Comparison of ENCODE assay signal across 14 cellular contexts in genomic region chr3:44772099-44772442, GRCh38. TPM values are rescaled to one million over a fixed set of nuclear protein-coding genes. Genes with fewer than 3 reads are reported as not detected.
DNase-seq lines count a peak whose midpoint lies in the region; ATAC-seq and TF ChIP-seq lines count a peak whose summit lies in the region.
"Had no signal": no experiment of that assay in that cellular context is flagged by ENCODE, and none has a peak within 500 bp of the region (broad histone marks: within the 10 kb centered on the region; RNA-seq: fewer than 3 reads in every experiment).

No MANE protein-coding gene starts in this region.

- no peaks in the 10 kb centered on the region for H4K20me1 ChIP-seq in HCT116 (ENCODE audit: insufficient read depth)

- TF ChIP-seq RAD21 in HCT116 (IDR thresholded peaks at IDR 0.05; ENCODE audit: low read depth): no peak

- peaks cover 90% of the 10 kb centered on the region for H3K36me3 Mint-ChIP-seq in endodermal cell (ENCODE audit: low read depth)
- peaks cover 75% of the 10 kb centered on the region for H3K36me3 Mint-ChIP-seq in neural crest cell (ENCODE audit: low read depth)

- no peak overlapping the region for H2AFZ ChIP-seq in HCT116 (ENCODE audit: low read depth, low read length, poor library complexity, severe bottlenecking)

- H3K4me3 Mint-ChIP-seq in endodermal cell (no peak overlapping the region), neural crest cell (peak overlapping the region; percentile 29)
- H3K4me3 Mint-ChIP-seq: B cell; CD4-positive, alpha-beta memory T cell had no signal

- TF ChIP-seq POLR2A in HCT116 (IDR thresholded peaks at IDR 0.05; ENCODE audit: borderline replicate concordance, extremely low read depth, insufficient read depth, insufficient read length): no peak

- H3K27me3 ChIP-seq in HCT116 (ENCODE audit: insufficient read depth, low read length) (no peaks in the 10 kb centered on the region), endodermal cell (ENCODE audit: control insufficient read depth, insufficient read depth, low read length, poor library complexity, severe bottlenecking) (no peaks in the 10 kb centered on the region)

- WGBS in endodermal cell (ENCODE audit: insufficient coverage in 1 of 2, insufficient read length in 1 of 2), 2 experiments: 96 to 100% methylated on average over 1 of the region's 1 CpG

- H3K27ac Mint-ChIP-seq in endodermal cell (no peak overlapping the region), neural crest cell (ENCODE audit: unreplicated experiment) (no peak overlapping the region)
- H3K27ac Mint-ChIP-seq: B cell; CD4-positive, alpha-beta memory T cell had no signal

- H3K4me2 ChIP-seq in HCT116 (ENCODE audit: low read length): no peak overlapping the region

- no peak overlapping the region for H3K4me3 ChIP-seq in HCT116 (replicated peaks in 1 of 2; ENCODE audit: low read depth in 1 of 2, low read length in 2 of 2)
- peak overlapping the region; percentile 66 for H3K4me3 ChIP-seq in endodermal cell (ENCODE audit: low read length)
- H3K4me3 ChIP-seq: HAP-1 had no signal

- no peak for DNase-seq in HCT116 (ENCODE audit: low read depth, low spot score)
- DNase-seq in NCI-H69 (lab: John Stamatoyannopoulos, UW): peak; percentile 2
- DNase-seq in endodermal cell: no peak
- DNase-seq in neural crest cell (ENCODE audit: low read depth, low spot score): no peak
- no peak for DNase-seq in activated CD4-positive, CD25-positive, alpha-beta regulatory T cell (lab: John Stamatoyannopoulos, UW)
- no peak for DNase-seq in DMS79 (lab: John Stamatoyannopoulos, UW)
- DNase-seq: CD4-positive, alpha-beta memory T cell; DMS79 treated with DMSO at 0.1 percent for 48 hours; EL; KBM-7 had no signal

- no peak overlapping the region for H3K27ac ChIP-seq in HCT116 (ENCODE audit: low read depth, low read length)
- H3K27ac ChIP-seq in endodermal cell (ENCODE audit: low read depth, low read length): no peak overlapping the region
- H3K27ac ChIP-seq: C4-2B had no signal

- H3K9ac ChIP-seq in HCT116 (ENCODE audit: low read length): no peak overlapping the region
- no peak overlapping the region for H3K9ac ChIP-seq in endodermal cell (ENCODE audit: extremely low read depth, low read length, poor library complexity, severe bottlenecking)

- no TSS peak for BruUV-seq in HCT116 (replicated peaks; lab: Mats Ljungman, UMichigan)

- H3K4me1 ChIP-seq in HCT116 (ENCODE audit: control insufficient read depth in 1 of 2, insufficient read depth in 2 of 2, low read length in 2 of 2) (no peaks in the 10 kb centered on the region), endodermal cell (ENCODE audit: control insufficient read depth, insufficient read depth, low read length) (no peaks in the 10 kb centered on the region)

- CTCF ChIA-PET in HCT116 (lab: Charles Lee): no interaction called here

- ATAC-seq in HCT116: no peak
- no peak for ATAC-seq in HG02981 (IDR thresholded peaks at IDR 0.05; ENCODE audit: unreplicated experiment)

- H3K4me1 Mint-ChIP-seq in endodermal cell: no peaks in the 10 kb centered on the region
- no peaks in the 10 kb centered on the region for H3K4me1 Mint-ChIP-seq in neural crest cell
- H3K4me1 Mint-ChIP-seq: B cell; CD4-positive, alpha-beta memory T cell had no signal

- intact Hi-C loops in HCT116 (cut with micrococcal nuclease): no loop called here

- peaks cover 70% of the 10 kb centered on the region for H3K79me2 ChIP-seq in HCT116 (ENCODE audit: insufficient read depth, low read length)

- H3K9me3 Mint-ChIP-seq in endodermal cell: peaks cover 69% of the 10 kb centered on the region
- H3K9me3 Mint-ChIP-seq in neural crest cell: peaks cover 20% of the 10 kb centered on the region

- H3K27me3 Mint-ChIP-seq in endodermal cell (ENCODE audit: insufficient read depth) (no peaks in the 10 kb centered on the region), neural crest cell (ENCODE audit: low read depth) (no peaks in the 10 kb centered on the region)
- H3K27me3 Mint-ChIP-seq: B cell; CD4-positive, alpha-beta memory T cell had no signal

- H3K9me2 ChIP-seq in HCT116 (ENCODE audit: insufficient read depth): no peaks in the 10 kb centered on the region

- H3K9me3 ChIP-seq in HCT116 (ENCODE audit: control insufficient read depth in 1 of 2, insufficient read depth in 1 of 2, low read depth in 1 of 2, low read length in 2 of 2) (peaks cover 8 to 34% of the 10 kb centered on the region in 2 experiments; a peak in 3 of 4 replicates), endodermal cell (ENCODE audit: control insufficient read depth, low read length) (peaks cover 70% of the 10 kb centered on the region)

- POLR2A ChIA-PET in HCT116 (lab: Charles Lee): no interaction called here

- RAD21 ChIA-PET in HCT116 (lab: Charles Lee; ENCODE audit: low non-redundant PET in 1 of 2, low total read pairs in 2 of 2, uncharacterized antibody in 2 of 2, unreplicated experiment in 2 of 2): no interaction called here

- TF ChIP-seq CTCF in HCT116 (IDR thresholded peaks at IDR 0.05 in 2 of 3, conservative IDR thresholded peaks at IDR 0.05 in 1 of 3; ENCODE audit: borderline replicate concordance in 1 of 3, insufficient read depth in 1 of 3, low read depth in 2 of 3, low read length in 2 of 3) (no peak), endodermal cell (conservative IDR thresholded peaks at IDR 0.05) (no peak), neural crest cell (conservative IDR thresholded peaks at IDR 0.05) (no peak)

- H3K36me3 ChIP-seq in HCT116 (ENCODE audit: control insufficient read depth in 1 of 2, insufficient read depth in 2 of 2, low read length in 2 of 2) (peaks cover 7 to 42% of the 10 kb centered on the region in 2 experiments), endodermal cell (ENCODE audit: control insufficient read depth, insufficient read depth, low read length) (peaks cover 40% of the 10 kb centered on the region)

TF ChIP-seq in HCT116, 20 proteins besides CTCF, POLR2A, EP300 and RAD21:
- peak; percentile 59; the same call in 1 of the 2 replicates for TF ChIP-seq CBX3 (IDR thresholded peaks at IDR 0.05; ENCODE audit: low read depth)
- TF ChIP-seq MAX (IDR thresholded peaks at IDR 0.05): no peak

RNA-seq across cellular contexts. Expression of gene KIF15, which starts 10.5 kb away (rescaled TPM):
- total RNA-seq in HCT116 (2021; ENCODE audit: unreplicated experiment) (20.9 TPM), endodermal cell (10 to 100 TPM; 16.2 to 20.4 TPM), neural crest cell (49.0 and 51.3 TPM in 2 replicates)
- 10.3 and 13.1 TPM in 2 replicates for polyA plus RNA-seq in HCT116 (2012)
- polyA plus RNA-seq in endodermal cell (2013, experiment 1 of 2): 44.3 TPM
- 47.5 TPM for polyA plus RNA-seq in endodermal cell (2013, experiment 2 of 2)
- polyA plus RNA-seq: CD4-positive, alpha-beta memory T cell had no signal

RNA-seq across cellular contexts. Expression of gene KIAA1143, which starts 10.7 kb away (rescaled TPM):
- total RNA-seq in HCT116 (2021; ENCODE audit: unreplicated experiment) (32.2 TPM), endodermal cell (10 to 100 TPM; 42.9 to 46.8 TPM), neural crest cell (36.6 and 44.8 TPM in 2 replicates)
- 5.1 and 8.8 TPM in 2 replicates for polyA plus RNA-seq in HCT116 (2012)
- polyA plus RNA-seq in endodermal cell (2013, experiment 1 of 2): 30.1 TPM
- 31.3 TPM for polyA plus RNA-seq in endodermal cell (2013, experiment 2 of 2)

RNA-seq across cellular contexts. Expression of gene ZNF501, which starts 42.6 kb away (rescaled TPM):
- 0.12 TPM for total RNA-seq in HCT116 (2021; ENCODE audit: unreplicated experiment)
- polyA plus RNA-seq in HCT116 (2012): not detected in 2 replicates
- total RNA-seq in endodermal cell: 1 to 10 TPM; 5.3 to 6.6 TPM
- polyA plus RNA-seq in endodermal cell (2013, experiment 1 of 2): 7.6 TPM
- polyA plus RNA-seq in endodermal cell (2013, experiment 2 of 2): 6.0 TPM
- 5.3 and 6.2 TPM in 2 replicates for total RNA-seq in neural crest cell

RNA-seq across cellular contexts. Expression of gene ZNF502, which starts 59.6 kb away (rescaled TPM):
- total RNA-seq in HCT116 (2021; ENCODE audit: unreplicated experiment) (1.5 TPM), endodermal cell (1 to 10 TPM in 1 of 2 donors, under 1 TPM in 1; 0.29 to 1.6 TPM), neural crest cell (not detected in 2 replicates)
- 0.74 and 1.3 TPM in 2 replicates for polyA plus RNA-seq in HCT116 (2012)
- polyA plus RNA-seq in endodermal cell (2013, experiment 1 of 2): 7.0 TPM
- 6.2 TPM for polyA plus RNA-seq in endodermal cell (2013, experiment 2 of 2)
